ENCODE assay signal across 9 cellular contexts in the genomic region with DNA sequence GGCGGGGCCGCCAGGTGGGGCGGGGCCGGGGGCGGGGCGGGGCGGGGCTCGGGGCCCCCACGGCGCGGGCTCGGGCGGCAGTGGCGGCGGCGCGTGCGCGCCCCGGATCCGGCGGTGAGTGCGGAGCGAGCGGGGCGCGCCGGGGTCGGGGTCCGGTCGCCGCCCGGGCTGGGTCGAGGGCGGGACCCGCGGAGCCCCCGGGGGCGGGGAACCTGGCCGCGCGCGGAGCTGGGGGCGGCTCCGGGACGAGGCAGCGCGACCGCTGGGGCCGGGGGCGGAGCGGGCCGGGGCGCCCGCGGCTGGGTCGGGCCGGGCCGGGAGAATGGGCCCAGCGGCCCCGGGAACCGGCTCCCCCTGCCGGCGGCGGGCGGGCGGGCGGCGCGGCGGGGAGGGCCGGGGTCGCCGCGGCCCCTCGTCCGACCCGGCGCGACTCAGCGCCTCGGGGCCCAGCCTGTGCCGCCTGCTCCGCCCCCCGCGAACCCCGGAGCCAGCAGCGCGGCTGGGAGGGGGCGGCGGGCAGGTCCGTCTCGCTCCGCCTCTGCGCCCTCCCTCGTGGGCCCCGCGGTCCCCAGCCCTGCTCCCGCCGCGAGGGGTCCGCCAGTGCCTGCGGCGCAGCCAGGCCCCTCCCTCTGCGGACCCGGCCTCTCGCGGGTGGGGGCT. TPM values are rescaled to one million over a fixed set of nuclear protein-coding genes. Genes with fewer than 3 reads are reported as not detected.
DNase-seq lines count a peak whose midpoint lies in the region; ATAC-seq and TF ChIP-seq lines count a peak whose summit lies in the region.
"Had no signal": no experiment of that assay in that cellular context is flagged by ENCODE, and none has a peak within 500 bp of the region (broad histone marks: within the 10 kb centered on the region; RNA-seq: fewer than 3 reads in every experiment).

No MANE protein-coding gene starts in this region.

- TF ChIP-seq CTCF in foreskin keratinocyte (conservative IDR thresholded peaks at IDR 0.05), result no peak

- H3K4me3 Mint-ChIP-seq in activated T-helper 2 cell treated with anti-CD3 and anti-CD28 coated beads, Interferon-gamma antibody, Interleukin-2, Interleukin-4, amounts not matched to agents 10 μg/mL and 5 μg/mL and 100 μg/mL, durations not matched to agents 14 hours and 24 hours and 36 hours (ENCODE audit: low read depth), result no peak overlapping the region

- H3K9me3 Mint-ChIP-seq in activated T-helper 2 cell treated with anti-CD3 and anti-CD28 coated beads, Interferon-gamma antibody, Interleukin-2, Interleukin-4, amounts not matched to agents 10 μg/mL and 5 μg/mL and 100 μg/mL, durations not matched to agents 14 hours and 24 hours and 36 hours, result no peaks in the 10 kb centered on the region

- peak overlapping the region; percentile 76 for H3K4me3 ChIP-seq in SK-N-MC
- H3K4me3 ChIP-seq in subcutaneous abdominal adipose tissue (ENCODE audit: low read depth in 1 of 5, low read length in 5 of 5), result peak overlapping the region in 3 of 5 donors; percentile 24 to 92 (median 73)

- H3K9ac ChIP-seq in SK-N-MC (ENCODE audit: insufficient read length) (peak overlapping the region; percentile 65), subcutaneous abdominal adipose tissue (ENCODE audit: low read length in 5 of 5) (no peak overlapping the region)

- ATAC-seq in foreskin keratinocyte (peak; percentile 17), GM21515 (IDR thresholded peaks at IDR 0.05; ENCODE audit: unreplicated experiment) (no peak), GM21737 (IDR thresholded peaks at IDR 0.05; ENCODE audit: unreplicated experiment) (no peak)

- H3K27ac Mint-ChIP-seq in activated T-helper 2 cell treated with anti-CD3 and anti-CD28 coated beads, Interferon-gamma antibody, Interleukin-2, Interleukin-4, amounts not matched to agents 10 μg/mL and 5 μg/mL and 100 μg/mL, durations not matched to agents 14 hours and 24 hours and 36 hours, result no peak overlapping the region

- H3K36me3 ChIP-seq in SK-N-MC (ENCODE audit: insufficient read depth, low read length) (no peaks in the 10 kb centered on the region), subcutaneous abdominal adipose tissue (ENCODE audit: control insufficient read depth in 5 of 5, insufficient read depth in 5 of 5, low read length in 5 of 5) (peaks cover 0 to 41% (median 9%) of the 10 kb centered on the region in 5 donors)

- H3K4me1 Mint-ChIP-seq in activated T-helper 2 cell treated with anti-CD3 and anti-CD28 coated beads, Interferon-gamma antibody, Interleukin-2, Interleukin-4, amounts not matched to agents 10 μg/mL and 5 μg/mL and 100 μg/mL, durations not matched to agents 14 hours and 24 hours and 36 hours (ENCODE audit: low read depth), result no peaks in the 10 kb centered on the region

- intact Hi-C loops in activated T-helper 2 cell treated with anti-CD3 and anti-CD28 coated beads, Interferon-gamma antibody, Interleukin-2, Interleukin-4, amounts not matched to agents 10 μg/mL and 5 μg/mL and 100 μg/mL, durations not matched to agents 14 hours and 24 hours and 36 hours (cut with micrococcal nuclease), result no loop called here

- H3K27ac ChIP-seq in SK-N-MC (no peak overlapping the region), foreskin keratinocyte (no peak overlapping the region), subcutaneous abdominal adipose tissue (ENCODE audit: low read depth, low read length) (no peak overlapping the region)

- H3K27me3 Mint-ChIP-seq in activated T-helper 2 cell treated with anti-CD3 and anti-CD28 coated beads, Interferon-gamma antibody, Interleukin-2, Interleukin-4, amounts not matched to agents 10 μg/mL and 5 μg/mL and 100 μg/mL, durations not matched to agents 14 hours and 24 hours and 36 hours (ENCODE audit: low read depth), result peaks cover 12% of the 10 kb centered on the region

- H3K4me1 ChIP-seq in foreskin keratinocyte, result no peaks in the 10 kb centered on the region
- peaks cover 0 to 65% (median 37%) of the 10 kb centered on the region in 5 donors for H3K4me1 ChIP-seq in subcutaneous abdominal adipose tissue (ENCODE audit: control insufficient read depth in 5 of 5, insufficient read depth in 5 of 5, low read length in 5 of 5)

- peak; percentile 27 to 28 for DNase-seq in activated CD4-positive, alpha-beta T cell treated with anti-CD3 and anti-CD28 coated beads, Interleukin-2, amount 50 U/mL, for 48 hours
- no peak for DNase-seq in activated CD4-positive, alpha-beta T cell treated with anti-CD3 and anti-CD28 coated beads for 48 hours
- DNase-seq in SK-N-MC (ENCODE audit: low read depth, low spot score) (no peak), foreskin keratinocyte (no peak)
- DNase-seq in activated T-helper 2 cell treated with anti-CD3 and anti-CD28 coated beads, Interferon-gamma antibody, Interleukin-2, Interleukin-4, amounts not matched to agents 10 μg/mL and 5 μg/mL and 100 μg/mL, durations not matched to agents 14 hours and 24 hours and 36 hours (ENCODE audit: low spot score), result no peak
- DNase-seq: NCI-H2081 treated with DMSO at 0.1 percent for 48 hours had no signal

- H3K27me3 ChIP-seq in foreskin keratinocyte (peaks cover 20% of the 10 kb centered on the region), subcutaneous abdominal adipose tissue (ENCODE audit: control insufficient read depth in 5 of 5, insufficient read depth in 4 of 5, low read length in 5 of 5) (peaks cover 0 to 5% (median 0%) of the 10 kb centered on the region in 5 donors)

- no peaks in the 10 kb centered on the region for H3K36me3 Mint-ChIP-seq in activated T-helper 2 cell treated with anti-CD3 and anti-CD28 coated beads, Interferon-gamma antibody, Interleukin-2, Interleukin-4, amounts not matched to agents 10 μg/mL and 5 μg/mL and 100 μg/mL, durations not matched to agents 14 hours and 24 hours and 36 hours (ENCODE audit: low read depth)

- H3K9me3 ChIP-seq in SK-N-MC (ENCODE audit: low read depth, low read length), result no peaks in the 10 kb centered on the region
- H3K9me3 ChIP-seq in subcutaneous abdominal adipose tissue (ENCODE audit: control insufficient read depth in 5 of 5, low read length in 5 of 5), result no peaks in the 10 kb centered on the region

RNA-seq across cellular contexts. Expression of a gene that starts 3.1 kb away (rescaled TPM):
- total RNA-seq in foreskin keratinocyte, result 14.7 and 16.4 TPM in 2 replicates
- polyA plus RNA-seq in foreskin keratinocyte, result 19.5 and 25.1 TPM in 2 replicates
- total RNA-seq in activated T-helper 2 cell treated with anti-CD3 and anti-CD28 coated beads, Interferon-gamma antibody, Interleukin-2, Interleukin-4, amounts not matched to agents 10 μg/mL and 5 μg/mL and 100 μg/mL, durations not matched to agents 14 hours and 24 hours and 36 hours, result 2.6 and 2.8 TPM in 2 replicates

RNA-seq across cellular contexts. Expression of a gene that starts 21.4 kb away (rescaled TPM):
- 38.1 and 41.9 TPM in 2 replicates for total RNA-seq in foreskin keratinocyte
- polyA plus RNA-seq in foreskin keratinocyte, result 61.5 and 75.3 TPM in 2 replicates
- 38.3 and 40.5 TPM in 2 replicates for total RNA-seq in activated T-helper 2 cell treated with anti-CD3 and anti-CD28 coated beads, Interferon-gamma antibody, Interleukin-2, Interleukin-4, amounts not matched to agents 10 μg/mL and 5 μg/mL and 100 μg/mL, durations not matched to agents 14 hours and 24 hours and 36 hours

RNA-seq across cellular contexts. Expression of a gene that starts 46.5 kb away (rescaled TPM):
- 0.07 and 0.21 TPM in 2 replicates for total RNA-seq in foreskin keratinocyte
- polyA plus RNA-seq in foreskin keratinocyte, result 0.18 and 0.19 TPM in 2 replicates
- total RNA-seq in activated T-helper 2 cell treated with anti-CD3 and anti-CD28 coated beads, Interferon-gamma antibody, Interleukin-2, Interleukin-4, amounts not matched to agents 10 μg/mL and 5 μg/mL and 100 μg/mL, durations not matched to agents 14 hours and 24 hours and 36 hours, result 3.1 and 3.4 TPM in 2 replicates

Comparison
In these comparisons a context has a peak if more than half of its experiments do, and no peak if none do; other contexts are left out.
1. DNase-seq: peak in activated CD4-positive, alpha-beta T cell treated with anti-CD3 and anti-CD28 coated beads, Interleukin-2, amount 50 U/mL, for 48 hours (2 of 2); none in activated CD4-positive, alpha-beta T cell treated with anti-CD3 and anti-CD28 coated beads for 48 hours (single experiment), SK-N-MC (single experiment), foreskin keratinocyte (0 of 2) and activated T-helper 2 cell treated with anti-CD3 and anti-CD28 coated beads, Interferon-gamma antibody, Interleukin-2, Interleukin-4, amounts not matched to agents 10 μg/mL and 5 μg/mL and 100 μg/mL, durations not matched to agents 14 hours and 24 hours and 36 hours (single experiment).